1 cellular context compared by ENCODE assay signal in genomic region chr6:18978330-18979128, GRCh38.
TF ChIP-seq lines count a peak whose summit lies in the region.

No MANE protein-coding gene starts in this region.

TF ChIP-seq in SK-N-SH treated with all-trans-retinoic acid at 6 μM for 48 hours, 23 proteins besides CTCF, POLR2A, EP300 and RAD21 (continued from another document):
- no peak for TF ChIP-seq CSRNP3 (CRISPR knock-in tag; IDR thresholded peaks at IDR 0.05)
- TF ChIP-seq ZFP3 (CRISPR knock-in tag; IDR thresholded peaks at IDR 0.05), result no peak
